In the genomic region with DNA sequence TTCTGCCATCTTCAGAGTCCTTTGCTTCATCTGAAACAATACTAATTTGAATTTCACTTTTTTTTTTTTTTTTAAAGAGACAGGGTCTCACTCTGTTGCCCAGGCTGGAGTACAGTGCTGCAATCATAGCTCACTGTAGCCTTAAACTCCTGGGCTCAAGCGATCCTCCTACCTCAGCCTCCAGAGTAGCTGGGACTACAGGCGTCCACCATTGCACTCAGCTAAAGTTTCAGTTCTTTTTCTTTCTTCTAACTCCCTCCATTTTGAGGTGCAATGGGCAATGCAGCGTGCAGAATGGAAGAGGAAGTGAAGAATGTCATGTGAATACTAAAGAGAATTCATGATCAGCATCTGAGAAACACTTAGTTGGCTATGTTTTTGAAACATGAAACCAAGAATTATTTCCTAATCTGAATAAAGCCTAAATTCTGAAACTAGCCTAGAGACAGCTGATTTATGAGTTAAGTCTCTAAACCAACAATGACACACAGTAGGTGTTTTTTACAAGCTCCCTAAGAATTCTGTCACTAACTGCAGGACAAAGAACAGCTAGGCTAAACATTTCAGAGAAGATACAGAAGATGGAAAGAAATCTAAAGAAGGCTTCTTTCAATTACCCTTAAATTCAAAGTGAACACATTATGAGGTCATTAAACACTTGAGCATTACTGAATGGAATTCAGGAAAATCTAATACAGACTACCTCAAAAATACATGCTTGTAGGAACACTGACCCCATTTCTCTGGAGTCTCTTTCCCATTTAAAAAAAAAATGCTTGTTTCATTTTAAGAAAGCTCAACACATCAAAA, we compare ENCODE assay signal across 1 cellular context.
A peak's percentile ranks its signal among the peaks of the same experiment; 100 is the strongest.
TF ChIP-seq lines count a peak whose summit lies in the region.

No MANE protein-coding gene starts in this region.

TF ChIP-seq in HEK293, 187 proteins besides CTCF, POLR2A, EP300 and RAD21:
- TF ChIP-seq, protein P1, sequence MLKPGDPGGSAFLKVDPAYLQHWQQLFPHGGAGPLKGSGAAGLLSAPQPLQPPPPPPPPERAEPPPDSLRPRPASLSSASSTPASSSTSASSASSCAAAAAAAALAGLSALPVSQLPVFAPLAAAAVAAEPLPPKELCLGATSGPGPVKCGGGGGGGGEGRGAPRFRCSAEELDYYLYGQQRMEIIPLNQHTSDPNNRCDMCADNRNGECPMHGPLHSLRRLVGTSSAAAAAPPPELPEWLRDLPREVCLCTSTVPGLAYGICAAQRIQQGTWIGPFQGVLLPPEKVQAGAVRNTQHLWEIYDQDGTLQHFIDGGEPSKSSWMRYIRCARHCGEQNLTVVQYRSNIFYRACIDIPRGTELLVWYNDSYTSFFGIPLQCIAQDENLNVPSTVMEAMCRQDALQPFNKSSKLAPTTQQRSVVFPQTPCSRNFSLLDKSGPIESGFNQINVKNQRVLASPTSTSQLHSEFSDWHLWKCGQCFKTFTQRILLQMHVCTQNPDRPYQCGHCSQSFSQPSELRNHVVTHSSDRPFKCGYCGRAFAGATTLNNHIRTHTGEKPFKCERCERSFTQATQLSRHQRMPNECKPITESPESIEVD (tag by site-specific recombination; IDR thresholded peaks at IDR 0.05) = 0 out of 2 replicates have a peak, but pooled peaks have one; percentile 48
- TF ChIP-seq ZNF138 (tag by site-specific recombination; IDR thresholded peaks at IDR 0.05; ENCODE audit: borderline replicate concordance) (no peak), ZBTB8A (tag by site-specific recombination; IDR thresholded peaks at IDR 0.05) (no peak), ZNF76 (tag by site-specific recombination; IDR thresholded peaks at IDR 0.05; ENCODE audit: borderline replicate concordance, low read depth) (no peak), ZNF121 (tag by site-specific recombination; IDR thresholded peaks at IDR 0.05) (peak; percentile 79), ZNF416 (tag by site-specific recombination; IDR thresholded peaks at IDR 0.05) (no peak)
- TF ChIP-seq, protein P2, sequence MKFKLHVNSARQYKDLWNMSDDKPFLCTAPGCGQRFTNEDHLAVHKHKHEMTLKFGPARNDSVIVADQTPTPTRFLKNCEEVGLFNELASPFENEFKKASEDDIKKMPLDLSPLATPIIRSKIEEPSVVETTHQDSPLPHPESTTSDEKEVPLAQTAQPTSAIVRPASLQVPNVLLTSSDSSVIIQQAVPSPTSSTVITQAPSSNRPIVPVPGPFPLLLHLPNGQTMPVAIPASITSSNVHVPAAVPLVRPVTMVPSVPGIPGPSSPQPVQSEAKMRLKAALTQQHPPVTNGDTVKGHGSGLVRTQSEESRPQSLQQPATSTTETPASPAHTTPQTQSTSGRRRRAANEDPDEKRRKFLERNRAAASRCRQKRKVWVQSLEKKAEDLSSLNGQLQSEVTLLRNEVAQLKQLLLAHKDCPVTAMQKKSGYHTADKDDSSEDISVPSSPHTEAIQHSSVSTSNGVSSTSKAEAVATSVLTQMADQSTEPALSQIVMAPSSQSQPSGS (tag by site-specific recombination; IDR thresholded peaks at IDR 0.05; ENCODE audit: low read depth) = peak; percentile 71
- TF ChIP-seq, protein P3, sequence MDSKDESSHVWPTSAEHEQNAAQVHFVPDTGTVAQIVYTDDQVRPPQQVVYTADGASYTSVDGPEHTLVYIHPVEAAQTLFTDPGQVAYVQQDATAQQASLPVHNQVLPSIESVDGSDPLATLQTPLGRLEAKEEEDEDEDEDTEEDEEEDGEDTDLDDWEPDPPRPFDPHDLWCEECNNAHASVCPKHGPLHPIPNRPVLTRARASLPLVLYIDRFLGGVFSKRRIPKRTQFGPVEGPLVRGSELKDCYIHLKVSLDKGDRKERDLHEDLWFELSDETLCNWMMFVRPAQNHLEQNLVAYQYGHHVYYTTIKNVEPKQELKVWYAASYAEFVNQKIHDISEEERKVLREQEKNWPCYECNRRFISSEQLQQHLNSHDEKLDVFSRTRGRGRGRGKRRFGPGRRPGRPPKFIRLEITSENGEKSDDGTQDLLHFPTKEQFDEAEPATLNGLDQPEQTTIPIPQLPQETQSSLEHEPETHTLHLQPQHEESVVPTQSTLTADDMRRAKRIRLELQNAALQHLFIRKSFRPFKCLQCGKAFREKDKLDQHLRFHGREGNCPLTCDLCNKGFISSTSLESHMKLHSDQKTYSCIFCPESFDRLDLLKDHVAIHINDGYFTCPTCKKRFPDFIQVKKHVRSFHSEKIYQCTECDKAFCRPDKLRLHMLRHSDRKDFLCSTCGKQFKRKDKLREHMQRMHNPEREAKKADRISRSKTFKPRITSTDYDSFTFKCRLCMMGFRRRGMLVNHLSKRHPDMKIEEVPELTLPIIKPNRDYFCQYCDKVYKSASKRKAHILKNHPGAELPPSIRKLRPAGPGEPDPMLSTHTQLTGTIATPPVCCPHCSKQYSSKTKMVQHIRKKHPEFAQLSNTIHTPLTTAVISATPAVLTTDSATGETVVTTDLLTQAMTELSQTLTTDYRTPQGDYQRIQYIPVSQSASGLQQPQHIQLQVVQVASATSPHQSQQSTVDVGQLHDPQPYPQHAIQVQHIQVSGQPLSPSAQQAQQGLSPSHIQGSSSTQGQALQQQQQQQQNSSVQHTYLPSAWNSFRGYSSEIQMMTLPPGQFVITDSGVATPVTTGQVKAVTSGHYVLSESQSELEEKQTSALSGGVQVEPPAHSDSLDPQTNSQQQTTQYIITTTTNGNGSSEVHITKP (tag by site-specific recombination; IDR thresholded peaks at IDR 0.05) = no peak
- TF ChIP-seq, protein P4, sequence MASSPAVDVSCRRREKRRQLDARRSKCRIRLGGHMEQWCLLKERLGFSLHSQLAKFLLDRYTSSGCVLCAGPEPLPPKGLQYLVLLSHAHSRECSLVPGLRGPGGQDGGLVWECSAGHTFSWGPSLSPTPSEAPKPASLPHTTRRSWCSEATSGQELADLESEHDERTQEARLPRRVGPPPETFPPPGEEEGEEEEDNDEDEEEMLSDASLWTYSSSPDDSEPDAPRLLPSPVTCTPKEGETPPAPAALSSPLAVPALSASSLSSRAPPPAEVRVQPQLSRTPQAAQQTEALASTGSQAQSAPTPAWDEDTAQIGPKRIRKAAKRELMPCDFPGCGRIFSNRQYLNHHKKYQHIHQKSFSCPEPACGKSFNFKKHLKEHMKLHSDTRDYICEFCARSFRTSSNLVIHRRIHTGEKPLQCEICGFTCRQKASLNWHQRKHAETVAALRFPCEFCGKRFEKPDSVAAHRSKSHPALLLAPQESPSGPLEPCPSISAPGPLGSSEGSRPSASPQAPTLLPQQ (tag by site-specific recombination; IDR thresholded peaks at IDR 0.05) = peak; percentile 60; the same call in 1 of the 2 replicates
